ENCODE assay signal across 39 cellular contexts in the genomic region with DNA sequence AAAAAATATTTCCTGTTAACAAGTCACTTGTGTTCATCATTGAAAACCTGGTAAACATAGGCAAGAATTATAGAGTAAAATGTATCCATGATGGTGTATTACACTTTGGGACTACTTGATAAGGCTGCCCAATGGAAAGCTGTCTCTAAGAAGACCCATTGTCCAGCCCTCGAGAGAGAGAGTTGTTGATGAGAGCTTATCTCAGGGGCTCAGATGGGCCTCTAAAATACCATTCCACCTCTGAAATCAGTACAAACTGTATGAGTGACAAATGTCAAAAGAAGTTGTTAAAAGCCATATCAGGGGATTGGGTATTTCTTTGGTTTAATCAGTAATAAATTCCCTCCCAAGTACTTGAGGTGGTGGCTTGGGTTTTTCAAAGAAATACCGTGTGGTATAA.
"Had no signal": no experiment of that assay in that cellular context is flagged by ENCODE, and none has a peak within 500 bp of the region (broad histone marks: within the 10 kb centered on the region; RNA-seq: fewer than 3 reads in every experiment).

No MANE protein-coding gene starts in this region.

- H3K36me3 Mint-ChIP-seq: activated CD8-positive, alpha-beta memory T cell treated with anti-CD3 and anti-CD28 coated beads, Interleukin-2, amount 10 ng/mL, durations not matched to agents 7 days and 5 days; activated naive CD8-positive, alpha-beta T cell; activated naive CD8-positive, alpha-beta T cell treated with anti-CD3 and anti-CD28 coated beads, Interleukin-2, amount 10 ng/mL, durations not matched to agents 7 days and 5 days; brain had no signal

- ATAC-seq: activated CD4-positive, alpha-beta T cell treated with anti-CD3 and anti-CD28 coated beads for 36 hours; activated CD4-positive, CD25-positive, alpha-beta regulatory T cell treated with anti-CD3 and anti-CD28 coated beads, Interleukin-2, amount 50 U/mL, for 24 hours; activated CD8-positive, alpha-beta memory T cell treated with anti-CD3 and anti-CD28 coated beads, Interleukin-2, amount 10 ng/mL, durations not matched to agents 7 days and 5 days; activated CD8-positive, alpha-beta T cell treated with anti-CD3 and anti-CD28 coated beads, Interleukin-2, amount 10 ng/mL, durations not matched to agents 7 days and 5 days; activated naive CD8-positive, alpha-beta T cell treated with anti-CD3 and anti-CD28 coated beads, Interleukin-2, amount 50 U/mL, for 24 hours; WTC11 had no signal

- DNase-seq: activated CD4-positive, alpha-beta memory T cell treated with anti-CD3 and anti-CD28 coated beads, Interleukin-2, amount 10 ng/mL, durations not matched to agents 7 days and 5 days; activated CD4-positive, alpha-beta T cell treated with anti-CD3 and anti-CD28 coated beads for 1 hour; activated CD4-positive, alpha-beta T cell treated with anti-CD3 and anti-CD28 coated beads for 36 hours; activated CD4-positive, alpha-beta T cell treated with anti-CD3 and anti-CD28 coated beads for 48 hours; activated CD4-positive, alpha-beta T cell treated with anti-CD3 and anti-CD28 coated beads, Interleukin-2, amount 10 ng/mL, durations not matched to agents 7 days and 5 days; activated CD4-positive, alpha-beta T cell treated with anti-CD3 and anti-CD28 coated beads, Interleukin-2, amount 50 U/mL, for 48 hours; activated CD4-positive, CD25-positive, alpha-beta regulatory T cell; activated CD8-positive, alpha-beta memory T cell treated with anti-CD3 and anti-CD28 coated beads for 24 hours; activated CD8-positive, alpha-beta memory T cell treated with anti-CD3 and anti-CD28 coated beads, Interleukin-2, amount 10 ng/mL, durations not matched to agents 7 days and 5 days; activated CD8-positive, alpha-beta memory T cell treated with anti-CD3 and anti-CD28 coated beads, Interleukin-2, amount 50 U/mL, for 48 hours; activated CD8-positive, alpha-beta T cell treated with anti-CD3 and anti-CD28 coated beads, Interleukin-2, amount 10 ng/mL, durations not matched to agents 7 days and 5 days; activated effector memory CD4-positive, alpha-beta T cell treated with anti-CD3 and anti-CD28 coated beads, Interleukin-2, amount 50 U/mL, for 16 hours; activated gamma-delta T cell treated with Interleukin-2 at 50 U/mL for 16 hours; activated naive CD4-positive, alpha-beta T cell; activated naive CD4-positive, alpha-beta T cell treated with anti-CD3 and anti-CD28 coated beads for 36 hours; activated naive CD4-positive, alpha-beta T cell treated with anti-CD3 and anti-CD28 coated beads, Interleukin-2, amount 50 U/mL, for 16 hours; activated naive CD8-positive, alpha-beta T cell treated with anti-CD3 and anti-CD28 coated beads, Interleukin-2, amount 10 ng/mL, durations not matched to agents 7 days and 5 days; activated naive CD8-positive, alpha-beta T cell treated with anti-CD3 and anti-CD28 coated beads, Interleukin-2, amount 50 U/mL, for 24 hours; activated T-cell treated with anti-CD3 and anti-CD28 coated beads, Interleukin-2, amount 50 U/mL, for 24 hours; activated T-cell treated with anti-CD3 and anti-CD28 coated beads, Interleukin-2, amount 50 U/mL, for 48 hours; amygdala; anterior cingulate cortex; caudate nucleus; cerebellar nuclear complex; T-helper 1 cell; T-helper 2 cell; T-helper 9 cell; WERI-Rb-1 had no signal

- H3K4me3 ChIP-seq: ascending aorta, cardiac muscle cell had no signal

- H3K27ac ChIP-seq: ascending aorta, cardiac muscle cell, WERI-Rb-1 had no signal

- FAIRE-seq: bronchial epithelial cell had no signal

- H3K27ac Mint-ChIP-seq: activated CD4-positive, alpha-beta memory T cell treated with anti-CD3 and anti-CD28 coated beads, Interleukin-2, amount 10 ng/mL, durations not matched to agents 7 days and 5 days; activated CD4-positive, alpha-beta T cell treated with anti-CD3 and anti-CD28 coated beads for 36 hours; activated CD4-positive, alpha-beta T cell treated with anti-CD3 and anti-CD28 coated beads, Interleukin-2, amount 10 ng/mL, durations not matched to agents 7 days and 5 days; activated CD8-positive, alpha-beta memory T cell treated with anti-CD3 and anti-CD28 coated beads, Interleukin-2, amount 10 ng/mL, durations not matched to agents 7 days and 5 days; activated CD8-positive, alpha-beta T cell treated with anti-CD3 and anti-CD28 coated beads, Interleukin-2, amount 10 ng/mL, durations not matched to agents 7 days and 5 days; activated naive CD4-positive, alpha-beta T cell treated with anti-CD3 and anti-CD28 coated beads for 36 hours; activated naive CD8-positive, alpha-beta T cell; activated naive CD8-positive, alpha-beta T cell treated with anti-CD3 and anti-CD28 coated beads, Interleukin-2, amount 10 ng/mL, durations not matched to agents 7 days and 5 days; activated naive CD8-positive, alpha-beta T cell treated with anti-CD3 and anti-CD28 coated beads, Interleukin-2, amount 50 U/mL, for 24 hours; activated T-cell treated with anti-CD3 and anti-CD28 coated beads, Interleukin-2, amount 50 U/mL, for 24 hours; activated T-helper 2 cell treated with anti-CD3 and anti-CD28 coated beads, Interferon-gamma antibody, Interleukin-2, Interleukin-4, amounts not matched to agents 10 μg/mL and 5 μg/mL and 100 μg/mL, durations not matched to agents 14 hours and 24 hours and 36 hours; brain; T-helper 1 cell treated with Interleukin-12 subunit alpha and Interleukin-12 subunit beta and Interleukin-4 antibody, amounts not matched to agents 30 μg/mL and 1 μg/mL, for 36 hours; T-helper 2 cell treated with Interferon-gamma antibody and Interleukin-4, amounts not matched to agents 5 μg/mL and 100 μg/mL, for 36 hours; WTC11 had no signal

- H3K27me3 ChIP-seq: ascending aorta, cardiac muscle cell had no signal

- H3K9me3 Mint-ChIP-seq: activated CD4-positive, alpha-beta T cell treated with anti-CD3 and anti-CD28 coated beads, Interleukin-2, amount 10 ng/mL, durations not matched to agents 7 days and 5 days; activated naive CD8-positive, alpha-beta T cell treated with anti-CD3 and anti-CD28 coated beads, Interleukin-2, amount 10 ng/mL, durations not matched to agents 7 days and 5 days; activated T-helper 2 cell treated with anti-CD3 and anti-CD28 coated beads, Interferon-gamma antibody, Interleukin-2, Interleukin-4, amounts not matched to agents 10 μg/mL and 5 μg/mL and 100 μg/mL, durations not matched to agents 14 hours and 24 hours and 36 hours; central memory CD8-positive, alpha-beta T cell; T-helper 2 cell treated with Interferon-gamma antibody and Interleukin-4, amounts not matched to agents 5 μg/mL and 100 μg/mL, for 36 hours had no signal

- H3K9me3 ChIP-seq: ascending aorta had no signal

- H3K36me3 ChIP-seq: ascending aorta, cardiac muscle cell, WERI-Rb-1 had no signal
